Comparison of ENCODE assay signal across 8 cellular contexts in the genomic region with DNA sequence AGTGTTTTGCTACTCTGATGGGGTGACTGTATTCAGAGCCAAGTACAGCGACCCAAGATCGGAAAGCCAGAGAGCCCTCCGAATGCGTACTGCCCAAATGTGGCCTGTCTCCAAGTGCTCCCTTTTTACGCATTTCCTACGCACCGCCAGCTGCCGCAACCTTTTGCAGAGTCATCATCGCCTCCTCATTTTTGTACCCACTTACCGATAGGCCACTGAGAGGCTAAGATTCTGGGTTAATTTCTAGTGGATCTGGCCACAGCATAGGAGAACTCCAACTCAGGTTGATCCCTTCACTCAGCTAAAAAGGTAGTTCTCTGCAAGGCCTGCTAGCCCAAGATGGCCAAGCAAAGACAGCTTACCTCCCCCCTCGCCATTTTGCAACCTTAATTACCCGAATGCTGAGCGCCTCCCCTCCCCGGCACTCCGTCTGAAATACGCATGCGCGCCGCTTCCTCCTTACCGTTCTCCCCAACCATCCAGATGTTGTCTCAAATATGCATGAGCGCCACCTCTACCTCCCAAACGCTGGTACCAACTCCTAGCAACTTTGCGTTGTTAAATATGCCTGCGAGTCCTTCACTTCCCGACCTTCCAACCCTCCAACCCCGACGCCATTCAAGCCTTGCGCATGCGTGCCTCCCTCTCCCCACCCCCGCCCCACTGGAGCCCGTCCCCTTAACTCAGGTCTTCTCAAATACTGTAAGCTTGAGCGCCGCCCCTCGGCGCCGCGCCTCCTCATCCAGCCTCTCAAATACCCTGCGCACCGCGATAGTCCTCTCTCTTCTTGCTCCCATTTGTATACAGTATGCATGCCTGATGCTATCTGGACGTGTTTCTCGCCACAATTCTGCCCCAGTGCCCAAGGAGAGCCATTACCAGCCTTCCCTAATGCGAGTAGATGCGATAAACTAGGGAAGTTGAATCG. TPM values are rescaled to one million over a fixed set of nuclear protein-coding genes. Genes with fewer than 3 reads are reported as not detected.
DNase-seq lines count a peak whose midpoint lies in the region; ATAC-seq and TF ChIP-seq lines count a peak whose summit lies in the region.

No MANE protein-coding gene starts in this region.

- H3K4me1 Mint-ChIP-seq in activated naive CD4-positive, alpha-beta T cell treated with anti-CD3 and anti-CD28 coated beads, Interleukin-2, amount 10 ng/mL, durations not matched to agents 7 days and 5 days: peaks cover 27% of the 10 kb centered on the region

- H3K4me3 ChIP-seq in SJSA1: peak overlapping the region; percentile 50
- peak overlapping the region; percentile 74 for H3K4me3 ChIP-seq in osteoblast (ENCODE audit: insufficient read depth, low read length)
- peak overlapping the region; percentile 85 for H3K4me3 ChIP-seq in thoracic aorta

- peak overlapping the region; percentile 97 for H3K4me3 Mint-ChIP-seq in activated naive CD4-positive, alpha-beta T cell treated with anti-CD3 and anti-CD28 coated beads, Interleukin-2, amount 10 ng/mL, durations not matched to agents 7 days and 5 days

- H3K27ac Mint-ChIP-seq in activated naive CD4-positive, alpha-beta T cell treated with anti-CD3 and anti-CD28 coated beads, Interleukin-2, amount 10 ng/mL, durations not matched to agents 7 days and 5 days: peak overlapping the region; percentile 99

- H3K9me3 Mint-ChIP-seq in activated naive CD4-positive, alpha-beta T cell treated with anti-CD3 and anti-CD28 coated beads, Interleukin-2, amount 10 ng/mL, durations not matched to agents 7 days and 5 days: no peaks in the 10 kb centered on the region

- ATAC-seq in thoracic aorta (ENCODE audit: insufficient number of reproducible peaks, low FRiP score, low read depth): peak; percentile 85

- H3K9me3 ChIP-seq in SJSA1 (replicated peaks): no peaks in the 10 kb centered on the region
- H3K9me3 ChIP-seq in osteoblast (ENCODE audit: low read depth, low read length): no peaks in the 10 kb centered on the region
- H3K9me3 ChIP-seq in thoracic aorta: no peaks in the 10 kb centered on the region

- no peaks in the 10 kb centered on the region for H3K4me1 ChIP-seq in SJSA1 (replicated peaks)
- no peaks in the 10 kb centered on the region for H3K4me1 ChIP-seq in osteoblast (ENCODE audit: insufficient read depth, low read length)
- peaks cover 0 to 6% of the 10 kb centered on the region in 2 donors for H3K4me1 ChIP-seq in thoracic aorta (ENCODE audit: control insufficient read depth in 1 of 2, low read depth in 2 of 2)

- TF ChIP-seq CTCF in osteoblast (IDR thresholded peaks at IDR 0.05; ENCODE audit: extremely low read depth, low read depth, low read length) (no peak), thoracic aorta (IDR thresholded peaks at IDR 0.05) (no peak)

- CTCF ChIA-PET in HEK293T (lab: Yijun Ruan, JAX): no interaction called here
- CTCF ChIA-PET in activated naive CD4-positive, alpha-beta T cell treated with anti-CD3 and anti-CD28 coated beads, Interleukin-2, amount 10 ng/mL, durations not matched to agents 7 days and 5 days (lab: Charles Lee): no interaction called here

- H3K27ac ChIP-seq in SJSA1: peak overlapping the region; percentile 83
- peak overlapping the region; percentile 97 for H3K27ac ChIP-seq in osteoblast (ENCODE audit: low read depth, low read length)
- H3K27ac ChIP-seq in thoracic aorta: peak overlapping the region; percentile 90

- peak; percentile 71 for DNase-seq in GM04504 (ENCODE audit: low read depth)
- peak; percentile 82 for DNase-seq in HEK293T (ENCODE audit: extremely low spot score)
- DNase-seq in MV-4-11 (lab: John Stamatoyannopoulos, UW): peak; percentile 82
- DNase-seq in SJSA1 (ENCODE audit: low read depth in 1 of 2, low spot score in 2 of 2): peak; percentile 82 to 87
- peak; percentile 87 for DNase-seq in activated naive CD4-positive, alpha-beta T cell treated with anti-CD3 and anti-CD28 coated beads, Interleukin-2, amount 10 ng/mL, durations not matched to agents 7 days and 5 days
- peak; percentile 89 for DNase-seq in globus pallidus (ENCODE audit: low spot score)
- DNase-seq in osteoblast (ENCODE audit: insufficient read length, low spot score, missing footprints): no peak
- DNase-seq in thoracic aorta (ENCODE audit: low spot score): peak; percentile 65

- peaks cover 39% of the 10 kb centered on the region for H3K36me3 ChIP-seq in SJSA1
- peaks cover 6% of the 10 kb centered on the region for H3K36me3 ChIP-seq in osteoblast (ENCODE audit: insufficient read depth, low read length)
- no peaks in the 10 kb centered on the region for H3K36me3 ChIP-seq in thoracic aorta

- H3K79me2 ChIP-seq in osteoblast (ENCODE audit: insufficient read depth, low read length): peaks cover 48% of the 10 kb centered on the region

- H3K27me3 ChIP-seq in SJSA1 (replicated peaks) (no peaks in the 10 kb centered on the region), osteoblast (ENCODE audit: insufficient read depth, low read length) (peaks cover 2% of the 10 kb centered on the region), thoracic aorta (replicated peaks; ENCODE audit: insufficient read depth) (no peaks in the 10 kb centered on the region)

- no peaks in the 10 kb centered on the region for H3K27me3 Mint-ChIP-seq in activated naive CD4-positive, alpha-beta T cell treated with anti-CD3 and anti-CD28 coated beads, Interleukin-2, amount 10 ng/mL, durations not matched to agents 7 days and 5 days

- POLR2A ChIA-PET in HEK293T (lab: Yijun Ruan, JAX): interaction anchor here (0.6 to 1.6 kb wide), 5 partner anchors 20 to 243 kb away, joined by 3 to 8 read pairs (median 3); no protein-coding TSS in a partner anchor

- H3K4me2 ChIP-seq in osteoblast (ENCODE audit: insufficient read depth, low read length): peak overlapping the region; percentile 90

- H3K36me3 Mint-ChIP-seq in activated naive CD4-positive, alpha-beta T cell treated with anti-CD3 and anti-CD28 coated beads, Interleukin-2, amount 10 ng/mL, durations not matched to agents 7 days and 5 days: peaks cover 13% of the 10 kb centered on the region

- no peaks in the 10 kb centered on the region for H4K20me1 ChIP-seq in osteoblast (ENCODE audit: insufficient read depth, low read length)

- peak overlapping the region; percentile 89 for H2AFZ ChIP-seq in osteoblast (ENCODE audit: low read length)

TF ChIP-seq in HEK293T, 16 proteins besides CTCF, POLR2A, EP300 and RAD21:
- TF ChIP-seq ARNT (IDR thresholded peaks at IDR 0.05): no peak
- no peak for TF ChIP-seq FOXA1 (IDR thresholded peaks at IDR 0.05)
- no peak for TF ChIP-seq FOXK2 (IDR thresholded peaks at IDR 0.05)
- TF ChIP-seq FOXM1 (IDR thresholded peaks at IDR 0.05; ENCODE audit: borderline replicate concordance): no peak
- no peak for TF ChIP-seq SUZ12 (IDR thresholded peaks at IDR 0.05)
- no peak for TF ChIP-seq NFRKB (IDR thresholded peaks at IDR 0.05)
- TF ChIP-seq HDGF (IDR thresholded peaks at IDR 0.05; ENCODE audit: borderline replicate concordance): no peak
- no peak for TF ChIP-seq L3MBTL2 (conservative IDR thresholded peaks at IDR 0.05)
- TF ChIP-seq TARDBP (IDR thresholded peaks at IDR 0.05): no peak
- TF ChIP-seq, protein P1, sequence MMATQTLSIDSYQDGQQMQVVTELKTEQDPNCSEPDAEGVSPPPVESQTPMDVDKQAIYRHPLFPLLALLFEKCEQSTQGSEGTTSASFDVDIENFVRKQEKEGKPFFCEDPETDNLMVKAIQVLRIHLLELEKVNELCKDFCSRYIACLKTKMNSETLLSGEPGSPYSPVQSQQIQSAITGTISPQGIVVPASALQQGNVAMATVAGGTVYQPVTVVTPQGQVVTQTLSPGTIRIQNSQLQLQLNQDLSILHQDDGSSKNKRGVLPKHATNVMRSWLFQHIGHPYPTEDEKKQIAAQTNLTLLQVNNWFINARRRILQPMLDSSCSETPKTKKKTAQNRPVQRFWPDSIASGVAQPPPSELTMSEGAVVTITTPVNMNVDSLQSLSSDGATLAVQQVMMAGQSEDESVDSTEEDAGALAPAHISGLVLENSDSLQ (IDR thresholded peaks at IDR 0.05): no peak
- TF ChIP-seq ZNF384 (IDR thresholded peaks at IDR 0.05): no peak
- TF ChIP-seq LEF1 (IDR thresholded peaks at IDR 0.05; ENCODE audit: borderline replicate concordance): no peak

RNA-seq across cellular contexts. Expression of gene ZCCHC13, which starts 11.8 kb away (rescaled TPM):
- total RNA-seq in SJSA1 (2014; rRNA removed; shearing (Covaris generic)): not detected in 2 replicates
- total RNA-seq in osteoblast: not detected in 2 replicates
- not detected for total RNA-seq in thoracic aorta
